Comparison of ENCODE assay signal across 1 cellular context in the genomic region with DNA sequence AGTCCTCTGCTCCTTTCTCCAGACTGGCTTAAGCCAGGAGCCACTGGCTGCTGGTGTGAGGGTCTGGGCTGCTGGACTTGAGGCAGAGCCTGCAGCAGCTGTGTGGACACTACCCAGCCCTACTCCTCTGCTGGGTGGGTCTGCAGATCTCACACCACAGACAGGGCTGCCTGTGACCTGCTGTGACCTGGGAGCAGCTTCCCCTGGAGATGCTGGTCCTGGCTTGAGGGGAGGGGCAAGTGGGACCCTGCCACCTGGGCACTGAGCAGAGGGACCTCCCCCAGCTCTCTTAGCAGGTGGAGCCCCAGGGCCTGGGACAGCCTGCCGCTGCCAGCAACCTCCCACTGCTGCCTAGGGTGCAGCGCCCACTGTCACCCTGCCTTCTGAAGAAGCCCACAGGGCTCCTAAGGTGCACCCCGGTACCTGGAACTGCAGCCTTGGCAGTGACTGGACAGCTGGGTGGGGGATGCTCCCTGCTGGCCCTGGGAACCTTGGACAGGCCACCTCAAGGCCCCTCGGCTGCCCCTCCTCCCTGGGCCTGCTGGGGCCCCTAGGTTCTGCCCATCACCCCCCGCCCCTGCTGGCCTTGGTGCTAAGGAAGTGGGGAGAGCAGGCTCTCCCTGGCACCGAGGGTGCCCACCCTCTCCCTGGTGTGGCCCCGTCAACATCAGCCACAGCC.
TF ChIP-seq lines count a peak whose summit lies in the region.

No MANE protein-coding gene starts in this region.

TF ChIP-seq in H1, 55 proteins besides CTCF, POLR2A, EP300 and RAD21:
- 0 out of 2 replicates have a peak, but pooled peaks have one; percentile 18 for TF ChIP-seq POLR2AphosphoS5 (IDR thresholded peaks at IDR 0.05; ENCODE audit: low read depth, low read length)
- no peak for TF ChIP-seq HDAC2 (IDR thresholded peaks at IDR 0.05; ENCODE audit: borderline replicate concordance in 1 of 2, low read depth in 2 of 2, low read length in 2 of 2)
- no peak for TF ChIP-seq NRF1 (IDR thresholded peaks at IDR 0.05; ENCODE audit: low read depth, low read length)
